In the genomic region with DNA sequence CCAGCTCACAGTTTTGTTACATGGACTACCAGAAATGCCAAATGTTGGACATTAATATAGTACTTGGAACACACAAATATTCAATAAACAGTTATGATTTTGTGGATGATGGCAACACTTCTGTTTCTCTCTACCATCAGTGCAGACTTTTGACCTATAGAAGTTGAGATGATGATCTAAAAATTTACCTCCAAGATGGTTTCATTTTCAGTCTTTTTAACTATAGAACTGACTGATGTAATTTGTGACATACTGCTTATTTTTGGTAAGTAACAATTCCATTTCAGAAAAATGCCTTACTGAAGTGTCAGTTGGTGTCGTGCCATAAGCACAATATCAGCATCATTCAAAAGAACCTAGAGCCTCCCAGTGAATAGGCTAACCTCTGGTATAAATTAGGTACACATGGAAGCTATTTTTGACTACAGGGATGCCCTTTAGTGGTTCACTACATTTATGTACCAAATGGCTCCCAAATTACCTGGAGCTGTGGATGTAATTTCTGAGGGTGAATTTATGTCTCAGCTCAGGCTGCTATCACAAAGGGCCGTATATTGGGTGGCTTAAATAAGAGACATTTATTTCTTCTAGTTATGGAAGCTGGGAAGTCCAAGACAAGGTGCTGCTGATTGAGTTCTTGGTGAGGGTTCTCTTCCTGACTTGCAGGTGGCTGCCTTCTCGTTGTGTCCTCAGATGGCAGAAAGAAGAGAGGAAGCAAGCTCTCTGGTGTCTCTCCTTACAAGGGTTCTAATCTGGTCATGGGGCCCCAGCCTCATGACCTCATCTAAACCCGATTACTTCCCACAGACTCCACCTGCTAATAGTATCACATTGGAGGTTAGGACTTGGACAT, we compare ENCODE assay signal across 1 cellular context.
TF ChIP-seq lines count a peak whose summit lies in the region.

No MANE protein-coding gene starts in this region.

TF ChIP-seq in GM12878, 131 proteins besides CTCF, POLR2A, EP300 and RAD21 (continued from another document):
- TF ChIP-seq, protein P1, sequence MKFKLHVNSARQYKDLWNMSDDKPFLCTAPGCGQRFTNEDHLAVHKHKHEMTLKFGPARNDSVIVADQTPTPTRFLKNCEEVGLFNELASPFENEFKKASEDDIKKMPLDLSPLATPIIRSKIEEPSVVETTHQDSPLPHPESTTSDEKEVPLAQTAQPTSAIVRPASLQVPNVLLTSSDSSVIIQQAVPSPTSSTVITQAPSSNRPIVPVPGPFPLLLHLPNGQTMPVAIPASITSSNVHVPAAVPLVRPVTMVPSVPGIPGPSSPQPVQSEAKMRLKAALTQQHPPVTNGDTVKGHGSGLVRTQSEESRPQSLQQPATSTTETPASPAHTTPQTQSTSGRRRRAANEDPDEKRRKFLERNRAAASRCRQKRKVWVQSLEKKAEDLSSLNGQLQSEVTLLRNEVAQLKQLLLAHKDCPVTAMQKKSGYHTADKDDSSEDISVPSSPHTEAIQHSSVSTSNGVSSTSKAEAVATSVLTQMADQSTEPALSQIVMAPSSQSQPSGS (IDR thresholded peaks at IDR 0.05; ENCODE audit: low read length) = peak; percentile 13
- TF ChIP-seq EED (IDR thresholded peaks at IDR 0.05; ENCODE audit: low read depth) (peak; percentile 40; the same call in 1 of the 2 replicates), WRNIP1 (IDR thresholded peaks at IDR 0.05; ENCODE audit: borderline replicate concordance, low read depth, low read length) (no peak), NR2F1 (conservative IDR thresholded peaks at IDR 0.05) (no peak), CREB1 (IDR thresholded peaks at IDR 0.05; ENCODE audit: low read depth) (peak; percentile 77), ATF7 (IDR thresholded peaks at IDR 0.05; ENCODE audit: low read depth) (peak; percentile 33), KDM1A (IDR thresholded peaks at IDR 0.05; ENCODE audit: borderline replicate concordance) (no peak), CREM (IDR thresholded peaks at IDR 0.05; ENCODE audit: low read depth) (0 out of 2 replicates have a peak, but pooled peaks have one; percentile 11), FOXK2 (IDR thresholded peaks at IDR 0.05) (no peak), STAT3 (IDR thresholded peaks at IDR 0.05; ENCODE audit: low read depth, low read length) (no peak), MEF2A (IDR thresholded peaks at IDR 0.05; ENCODE audit: insufficient read depth, low read depth, low read length) (peak; percentile 45; the same call in 1 of the 2 replicates), TCF7 (IDR thresholded peaks at IDR 0.05; ENCODE audit: borderline replicate concordance) (0 out of 2 replicates have a peak, but pooled peaks have one; percentile 4), SMC3 (IDR thresholded peaks at IDR 0.05; ENCODE audit: borderline replicate concordance, low read length) (peak; percentile 16; the same call in 1 of the 2 replicates), RFX5 (IDR thresholded peaks at IDR 0.05; ENCODE audit: low read depth, low read length) (no peak), ZNF24 (IDR thresholded peaks at IDR 0.05) (no peak), ZZZ3 (IDR thresholded peaks at IDR 0.05; ENCODE audit: control insufficient read depth, insufficient read length, low read depth) (no peak)
- TF ChIP-seq, protein P2, sequence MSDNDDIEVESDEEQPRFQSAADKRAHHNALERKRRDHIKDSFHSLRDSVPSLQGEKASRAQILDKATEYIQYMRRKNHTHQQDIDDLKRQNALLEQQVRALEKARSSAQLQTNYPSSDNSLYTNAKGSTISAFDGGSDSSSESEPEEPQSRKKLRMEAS (IDR thresholded peaks at IDR 0.05; ENCODE audit: low read depth, low read length) = no peak
